24 cellular contexts compared by ENCODE assay signal in genomic region chr5:87437724-87438123, GRCh38.
"Had no signal": no experiment of that assay in that cellular context is flagged by ENCODE, and none has a peak within 500 bp of the region (broad histone marks: within the 10 kb centered on the region; RNA-seq: fewer than 3 reads in every experiment).

No MANE protein-coding gene starts in this region.

- H3K4me1 ChIP-seq: heart right ventricle, left ventricle myocardium inferior, pancreas, prostate gland, sigmoid colon, stomach, testis, thyroid gland, upper lobe of right lung had no signal

- FAIRE-seq: pancreas, urothelium cell line had no signal

- ATAC-seq: heart right ventricle; natural killer cell; pancreas; right cardiac atrium; stimulated activated naive B cell treated with anti-CD40 and anti-IgM and Interleukin-4, amounts not matched to agents 10 μg/mL and 1 μg/mL and 100 μg/mL, for 72 hours; stimulated activated naive CD8-positive, alpha-beta T cell treated with anti-CD3 and anti-CD28 coated beads, Interleukin-15, Interleukin-2, amounts not matched to agents 100 U/mL and 50 U/mL, for 24 hours; upper lobe of right lung had no signal

- H3K9me3 ChIP-seq: pancreas, prostate gland, testis, thyroid gland, upper lobe of right lung had no signal

- H3K27ac Mint-ChIP-seq: mesothelial cell of epicardium; naive B cell; natural killer cell; stimulated activated naive B cell treated with anti-CD40 and anti-IgM and Interleukin-4, amounts not matched to agents 10 μg/mL and 1 μg/mL and 100 μg/mL, for 72 hours had no signal

- H3K27ac ChIP-seq: heart right ventricle, hepatocyte, left ventricle myocardium inferior, pancreas, prostate gland, sigmoid colon, stomach, testis, thyroid gland, upper lobe of right lung had no signal

- H3K36me3 Mint-ChIP-seq: mesothelial cell of epicardium; naive B cell; natural killer cell; stimulated activated naive B cell treated with anti-CD40 and anti-IgM and Interleukin-4, amounts not matched to agents 10 μg/mL and 1 μg/mL and 100 μg/mL, for 72 hours had no signal

- DNase-seq: heart right ventricle; left ventricle myocardium inferior; mesendoderm; naive B cell; natural killer cell; pancreas; retina; right cardiac atrium; sigmoid colon; stimulated activated CD4-positive, alpha-beta T cell treated with anti-CD3 and anti-CD28 coated beads, Interleukin-2, amount 100 ng/mL, for 24 hours; stimulated activated CD4-positive, alpha-beta T cell treated with anti-CD3 and anti-CD28 coated beads, Interleukin-4, amount 100 ng/mL, for 1 hour; stimulated activated naive B cell treated with anti-CD40 and anti-IgM and Interleukin-4, amounts not matched to agents 10 μg/mL and 1 μg/mL and 100 μg/mL, for 72 hours; stimulated activated naive CD8-positive, alpha-beta T cell treated with anti-CD3 and anti-CD28 coated beads, Interleukin-15, Interleukin-2, amounts not matched to agents 100 U/mL and 50 U/mL, for 24 hours; stomach; testis; thyroid gland; trophoblast cell; upper lobe of right lung had no signal

- H3K4me3 ChIP-seq: heart right ventricle, hepatocyte, left ventricle myocardium inferior, lung, pancreas, prostate gland, sigmoid colon, smooth muscle cell, stomach, testis, thyroid gland, upper lobe of right lung had no signal

- H3K4me3 Mint-ChIP-seq: mesothelial cell of epicardium; naive B cell; natural killer cell; stimulated activated naive B cell treated with anti-CD40 and anti-IgM and Interleukin-4, amounts not matched to agents 10 μg/mL and 1 μg/mL and 100 μg/mL, for 72 hours had no signal

- H3K36me3 ChIP-seq: heart right ventricle, left ventricle myocardium inferior, pancreas, prostate gland, sigmoid colon, stomach, thyroid gland, upper lobe of right lung had no signal

- H3K4me1 Mint-ChIP-seq: naive B cell; natural killer cell; stimulated activated naive B cell treated with anti-CD40 and anti-IgM and Interleukin-4, amounts not matched to agents 10 μg/mL and 1 μg/mL and 100 μg/mL, for 72 hours had no signal

- H3K9me3 Mint-ChIP-seq: natural killer cell had no signal

- H2AFZ ChIP-seq: hepatocyte had no signal

- H3K27me3 ChIP-seq: heart right ventricle, hepatocyte, pancreas, sigmoid colon, stomach, testis, thyroid gland, upper lobe of right lung had no signal

- H3K4me2 ChIP-seq: hepatocyte, smooth muscle cell had no signal

- H3K79me2 ChIP-seq: hepatocyte had no signal
